ENCODE assay signal across 1 cellular context in the genomic region with DNA sequence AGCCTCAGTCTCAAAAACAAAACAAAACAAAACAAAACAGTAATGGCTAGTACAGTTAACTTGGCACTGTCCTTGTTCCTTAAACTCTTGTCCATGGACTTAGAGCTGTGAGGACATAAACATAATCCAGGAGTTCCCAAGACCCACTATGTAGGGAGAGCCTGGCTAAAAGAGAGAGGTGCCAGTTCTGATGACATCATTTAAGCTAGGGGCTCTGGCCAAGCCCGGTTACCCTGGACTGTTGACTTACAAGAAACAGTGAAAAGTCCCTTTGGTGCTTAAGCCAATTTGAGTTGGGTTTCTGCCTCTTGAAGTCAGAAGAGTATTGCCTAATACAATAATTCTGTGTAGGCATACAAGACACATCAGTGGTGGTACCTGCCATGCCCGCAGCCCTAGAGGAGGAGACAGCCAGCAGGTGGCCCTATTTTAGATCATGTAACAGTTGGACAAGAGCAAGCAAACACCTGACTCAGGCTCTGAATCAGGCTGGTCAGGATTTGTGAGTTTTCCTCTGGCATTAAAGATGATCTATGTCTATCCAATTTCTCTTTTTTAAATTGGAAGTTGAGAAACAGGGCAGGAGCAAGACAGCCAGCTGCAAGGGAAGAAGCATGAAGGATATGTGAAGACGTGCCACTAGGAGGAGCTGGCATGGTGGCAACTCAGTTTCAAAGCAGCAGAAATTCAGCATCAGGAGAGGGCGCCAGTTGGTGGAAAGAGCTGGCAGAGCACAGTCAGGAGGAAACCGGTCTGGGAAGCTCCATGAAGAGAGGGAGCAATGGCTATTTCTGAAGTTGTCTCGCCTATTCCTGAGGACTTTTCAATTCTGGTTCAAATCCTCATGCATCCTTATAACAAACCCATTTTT.
TF ChIP-seq lines count a peak whose summit lies in the region.

No MANE protein-coding gene starts in this region.

TF ChIP-seq in HepG2, 621 proteins besides CTCF, POLR2A, EP300 and RAD21:
- TF ChIP-seq SMC3 (IDR thresholded peaks at IDR 0.05; ENCODE audit: low read length) (peak; percentile 41; the same call in 1 of the 2 replicates), STAG1 (CRISPR knock-in tag; IDR thresholded peaks at IDR 0.05) (peak; percentile 59)
- TF ChIP-seq, protein P1, sequence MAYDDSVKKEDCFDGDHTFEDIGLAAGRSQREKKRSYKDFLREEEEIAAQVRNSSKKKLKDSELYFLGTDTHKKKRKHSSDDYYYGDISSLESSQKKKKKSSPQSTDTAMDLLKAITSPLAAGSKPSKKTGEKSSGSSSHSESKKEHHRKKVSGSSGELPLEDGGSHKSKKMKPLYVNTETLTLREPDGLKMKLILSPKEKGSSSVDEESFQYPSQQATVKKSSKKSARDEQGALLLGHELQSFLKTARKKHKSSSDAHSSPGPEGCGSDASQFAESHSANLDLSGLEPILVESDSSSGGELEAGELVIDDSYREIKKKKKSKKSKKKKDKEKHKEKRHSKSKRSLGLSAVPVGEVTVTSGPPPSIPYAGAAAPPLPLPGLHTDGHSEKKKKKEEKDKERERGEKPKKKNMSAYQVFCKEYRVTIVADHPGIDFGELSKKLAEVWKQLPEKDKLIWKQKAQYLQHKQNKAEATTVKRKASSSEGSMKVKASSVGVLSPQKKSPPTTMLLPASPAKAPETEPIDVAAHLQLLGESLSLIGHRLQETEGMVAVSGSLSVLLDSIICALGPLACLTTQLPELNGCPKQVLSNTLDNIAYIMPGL (CRISPR knock-in tag; IDR thresholded peaks at IDR 0.05; ENCODE audit: borderline replicate concordance in 1 of 2, low read depth in 1 of 2): peak in 1 of 2 experiments; percentile 69; a peak in 1 of 4 replicates
